26 cellular contexts compared by ENCODE assay signal in genomic region chr10:27646604-27647191, GRCh38.
DNase-seq lines count a peak whose midpoint lies in the region; ATAC-seq and TF ChIP-seq lines count a peak whose summit lies in the region.
"Had no signal": no experiment of that assay in that cellular context is flagged by ENCODE, and none has a peak within 500 bp of the region (broad histone marks: within the 10 kb centered on the region; RNA-seq: fewer than 3 reads in every experiment).

No MANE protein-coding gene starts in this region.

- H3K27ac ChIP-seq in RWPE1 (peak overlapping the region; percentile 3; the same call in 1 of the 2 replicates), foreskin keratinocyte (no peak overlapping the region)
- H3K27ac ChIP-seq: HL-60, Peyer's patch, SJSA1 had no signal

- H3K9me3 Mint-ChIP-seq in HFFc6 (peaks cover 12% of the 10 kb centered on the region), WTC11 (peaks cover 12% of the 10 kb centered on the region)

- peak overlapping the region; percentile 69 for H3K4me3 Mint-ChIP-seq in HFFc6
- H3K4me3 Mint-ChIP-seq in WTC11, result no peak overlapping the region
- H3K4me3 Mint-ChIP-seq: CD14-positive monocyte; CD8-positive, alpha-beta memory T cell; T-cell had no signal

- H3K27me3 ChIP-seq in foreskin keratinocyte (no peaks in the 10 kb centered on the region), skeletal muscle satellite cell (ENCODE audit: control insufficient read depth, insufficient read depth, low read length) (no peaks in the 10 kb centered on the region)
- H3K27me3 ChIP-seq: BE2C, Peyer's patch, SJSA1 had no signal

- POLR2A ChIA-PET in RWPE1 (lab: Yijun Ruan, JAX; ENCODE audit: low non-redundant PET) (no interaction called here), WTC11 (lab: Charles Lee) (no interaction called here)

- H3K4me2 ChIP-seq in skeletal muscle satellite cell (ENCODE audit: low read length), result peak overlapping the region; percentile 28

- H3K36me3 Mint-ChIP-seq in HFFc6 (ENCODE audit: low read depth) (peaks cover 9% of the 10 kb centered on the region), WTC11 (no peaks in the 10 kb centered on the region)
- H3K36me3 Mint-ChIP-seq: T-cell had no signal

- H3K9ac ChIP-seq in skeletal muscle satellite cell (ENCODE audit: low read depth, low read length), result peak overlapping the region; percentile 10

- H3K27me3 Mint-ChIP-seq in HFFc6 (ENCODE audit: insufficient read depth), result peaks cover 2% of the 10 kb centered on the region
- H3K27me3 Mint-ChIP-seq in WTC11 (ENCODE audit: low read depth), result no peaks in the 10 kb centered on the region

- DNase-seq in HFFc6, result no peak
- DNase-seq in RWPE1 (ENCODE audit: low spot score), result no peak
- DNase-seq in foreskin keratinocyte, result no peak
- no peak for DNase-seq in WTC11 (ENCODE audit: low spot score)
- no peak for DNase-seq in NCI-H774 (lab: John Stamatoyannopoulos, UW)
- DNase-seq: BE2C; CD8-positive, alpha-beta memory T cell; DMS 273 treated with DMSO at 0.1 percent for 48 hours; DMS79; GDM1; Kasumi-1; NCI-H1694; NCI-H2029 treated with DMSO at 0.1 percent for 48 hours; NCI-H446 treated with DMSO at 0.1 percent for 48 hours; NCI-H526; OCI-M1; Peyer's patch; T-cell had no signal

- CTCF ChIA-PET in RWPE1 (lab: Yijun Ruan, JAX) (no interaction called here), WTC11 (lab: Charles Lee) (no interaction called here)

- ATAC-seq in foreskin keratinocyte, result peak; percentile 14
- no peak for ATAC-seq in WTC11
- no peak for ATAC-seq in GM21576 (IDR thresholded peaks at IDR 0.05; ENCODE audit: unreplicated experiment)
- ATAC-seq: GM12878, K562, Right ventricle myocardium inferior, T-cell had no signal

- H3K4me1 Mint-ChIP-seq in HFFc6 (ENCODE audit: low read depth) (peaks cover 52% of the 10 kb centered on the region), WTC11 (no peaks in the 10 kb centered on the region)
- H3K4me1 Mint-ChIP-seq: CD8-positive, alpha-beta memory T cell; T-cell had no signal

- no peak for TF ChIP-seq CTCF in HFFc6 (IDR thresholded peaks at IDR 0.05)
- TF ChIP-seq CTCF in RWPE1 (conservative IDR thresholded peaks at IDR 0.05; ENCODE audit: low read depth), result no peak
- no peak for TF ChIP-seq CTCF in foreskin keratinocyte (conservative IDR thresholded peaks at IDR 0.05)
- TF ChIP-seq CTCF in WTC11 (IDR thresholded peaks at IDR 0.05), result no peak

- H3K9me3 ChIP-seq in skeletal muscle satellite cell (replicated peaks; ENCODE audit: low read length), result no peaks in the 10 kb centered on the region
- H3K9me3 ChIP-seq: BE2C, Peyer's patch, SJSA1 had no signal

- H3K27ac Mint-ChIP-seq in HFFc6 (peak overlapping the region; percentile 85), WTC11 (no peak overlapping the region)
- H3K27ac Mint-ChIP-seq: CD14-positive monocyte; CD8-positive, alpha-beta memory T cell; T-cell had no signal

- no peaks in the 10 kb centered on the region for H3K4me1 ChIP-seq in foreskin keratinocyte
- peaks cover 22% of the 10 kb centered on the region for H3K4me1 ChIP-seq in skeletal muscle satellite cell (ENCODE audit: control insufficient read depth, insufficient read depth, low read length)
- H3K4me1 ChIP-seq: BE2C, Peyer's patch, SJSA1 had no signal

- H3K4me3 ChIP-seq in skeletal muscle satellite cell (ENCODE audit: low read length), result peak overlapping the region; percentile 26
- H3K4me3 ChIP-seq: GM12878, K562, Peyer's patch, SJSA1 had no signal

- no peaks in the 10 kb centered on the region for H3K36me3 ChIP-seq in skeletal muscle satellite cell (ENCODE audit: insufficient read depth, low read length)
- H3K36me3 ChIP-seq: BE2C, Peyer's patch, SJSA1 had no signal

TF ChIP-seq in WTC11, 78 proteins besides CTCF, POLR2A, EP300 and RAD21:
- TF ChIP-seq GRHL2 (CRISPR knock-in tag; IDR thresholded peaks at IDR 0.05; ENCODE audit: insufficient replicate concordance, severe bottlenecking), result no peak
- TF ChIP-seq NFYB (CRISPR knock-in tag; conservative IDR thresholded peaks at IDR 0.05; ENCODE audit: low read depth), result no peak
- no peak for TF ChIP-seq ETV6 (CRISPR knock-in tag; IDR thresholded peaks at IDR 0.05)
